12 cellular contexts compared by ENCODE assay signal in the genomic region with DNA sequence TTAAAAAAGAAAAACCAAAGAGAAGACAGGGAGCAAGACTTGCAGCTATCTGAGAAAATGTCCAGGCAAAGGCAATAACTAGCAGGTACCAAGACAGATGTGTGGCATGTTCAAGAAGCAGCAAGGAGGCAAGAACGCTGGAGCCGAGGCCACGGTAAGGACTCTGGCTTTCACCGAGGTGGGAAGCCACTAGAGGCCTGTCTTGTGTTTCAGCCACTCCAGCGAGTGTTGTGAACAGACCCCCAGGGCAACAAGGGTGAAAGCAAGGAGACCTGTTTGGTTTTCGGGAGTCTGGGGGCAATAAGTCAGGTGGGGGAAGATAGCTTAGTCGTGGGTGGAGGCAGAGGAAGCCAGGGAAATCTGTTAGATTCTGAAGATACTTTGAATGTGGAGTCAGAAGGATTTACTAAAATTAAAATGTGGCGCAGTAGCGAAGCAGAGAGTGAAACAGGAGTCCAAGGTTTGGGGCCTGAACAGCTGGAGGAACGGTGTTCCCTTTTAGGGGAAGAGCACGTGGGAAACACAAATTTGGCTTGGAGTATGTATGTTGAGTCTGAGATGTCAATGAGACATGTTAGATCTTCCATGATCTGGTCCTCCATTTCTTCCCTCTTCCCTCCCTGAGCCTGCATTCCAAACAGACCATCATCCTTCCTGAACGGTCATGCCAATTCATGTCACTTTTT. TPM values are rescaled to one million over a fixed set of nuclear protein-coding genes. Genes with fewer than 3 reads are reported as not detected.
DNase-seq lines count a peak whose midpoint lies in the region; ATAC-seq and TF ChIP-seq lines count a peak whose summit lies in the region.
"Had no signal": no experiment of that assay in that cellular context is flagged by ENCODE, and none has a peak within 500 bp of the region (broad histone marks: within the 10 kb centered on the region; RNA-seq: fewer than 3 reads in every experiment).

No MANE protein-coding gene starts in this region.

- no peak overlapping the region for H3K9ac ChIP-seq in endodermal cell (ENCODE audit: extremely low read depth, low read length, poor library complexity, severe bottlenecking)

- intact Hi-C loops in gastrocnemius medialis (cut with DNase I; ENCODE audit: low total_unique reads): loop anchor here (10.0 kb wide), 1 partner anchor 99 kb away; no protein-coding TSS in a partner anchor
- intact Hi-C loops in left cardiac atrium (cut with DNase I): no loop called here
- intact Hi-C loops in right lobe of liver (cut with DNase I): no loop called here

- POLR2A ChIA-PET in CD8-positive, alpha-beta memory T cell (lab: Charles Lee): interaction anchor here (1.0 kb wide), 1 partner anchor 17 kb away, joined by 3 read pairs; no protein-coding TSS in a partner anchor

- in situ Hi-C loops in gastrocnemius medialis (cut with MboI; ENCODE audit: low sequenced_read_pairs in 4 of 4): no loop called here

- TF ChIP-seq POLR2A in gastrocnemius medialis (IDR thresholded peaks at IDR 0.05): no peak
- no peak for TF ChIP-seq POLR2A in right lobe of liver (IDR thresholded peaks at IDR 0.05)

- H3K9me3 Mint-ChIP-seq in CD8-positive, alpha-beta memory T cell: no peaks in the 10 kb centered on the region
- no peaks in the 10 kb centered on the region for H3K9me3 Mint-ChIP-seq in endodermal cell

- peak overlapping the region; percentile 60 to 99 (median 93) for H3K4me3 Mint-ChIP-seq in CD8-positive, alpha-beta memory T cell
- H3K4me3 Mint-ChIP-seq in endodermal cell: no peak overlapping the region

- ATAC-seq in RWPE2 (ENCODE audit: low read depth) (no peak), gastrocnemius medialis (no peak), GM19467 (IDR thresholded peaks at IDR 0.05; ENCODE audit: unreplicated experiment) (no peak), left cardiac atrium (no peak), right lobe of liver (no peak)

- H3K9me3 ChIP-seq in CD8-positive, alpha-beta memory T cell (ENCODE audit: low read length): no peaks in the 10 kb centered on the region
- H3K9me3 ChIP-seq in RWPE2 (ENCODE audit: severe bottlenecking) (no peaks in the 10 kb centered on the region), endodermal cell (ENCODE audit: control insufficient read depth, low read length) (no peaks in the 10 kb centered on the region), gastrocnemius medialis (no peaks in the 10 kb centered on the region), right lobe of liver (no peaks in the 10 kb centered on the region)

- H3K27ac Mint-ChIP-seq in CD8-positive, alpha-beta memory T cell: peak overlapping the region; percentile 66 to 99 (median 90)
- peak overlapping the region; percentile 60 for H3K27ac Mint-ChIP-seq in endodermal cell

- DNase-seq in CD8-positive, alpha-beta memory T cell: no peak
- DNase-seq in RWPE2 (ENCODE audit: low spot score) (no peak), endodermal cell (no peak), gastrocnemius medialis (no peak), left cardiac atrium (no peak), right lobe of liver (no peak)
- DNase-seq: caudate nucleus, DMS 273 treated with DMSO at 0.1 percent for 48 hours, KBM-7, NCI-H2107, T-helper 9 cell had no signal

- H3K4me1 ChIP-seq in CD8-positive, alpha-beta memory T cell (ENCODE audit: insufficient read depth, low read length): peaks cover 85% of the 10 kb centered on the region
- H3K4me1 ChIP-seq in RWPE2 (ENCODE audit: insufficient read depth, poor library complexity, severe bottlenecking) (peaks cover 28% of the 10 kb centered on the region), endodermal cell (ENCODE audit: control insufficient read depth, insufficient read depth, low read length) (peaks cover 32% of the 10 kb centered on the region), gastrocnemius medialis (peaks cover 75 to 77% of the 10 kb centered on the region in 2 donors), right lobe of liver (peaks cover 0 to 20% (median 3%) of the 10 kb centered on the region in 4 donors)

- CTCF ChIA-PET in CD8-positive, alpha-beta memory T cell (lab: Charles Lee): interaction anchor here (1.1 kb wide), 1 partner anchor 18 kb away, joined by 4 read pairs; no protein-coding TSS in a partner anchor

- TF ChIP-seq CTCF in RWPE2 (IDR thresholded peaks at IDR 0.05; ENCODE audit: poor library complexity, severe bottlenecking): no peak
- TF ChIP-seq CTCF in endodermal cell (conservative IDR thresholded peaks at IDR 0.05): no peak
- no peak for TF ChIP-seq CTCF in gastrocnemius medialis (IDR thresholded peaks at IDR 0.05 in 4 of 5, conservative IDR thresholded peaks at IDR 0.05 in 1 of 5)
- TF ChIP-seq CTCF in right lobe of liver (IDR thresholded peaks at IDR 0.05): no peak

- WGBS in endodermal cell (ENCODE audit: insufficient coverage in 1 of 2, insufficient read length in 1 of 2), 2 experiments: 89 to 91% methylated on average over 10 to 12 of the region's 12 CpGs
- WGBS in right lobe of liver (ENCODE audit: insufficient coverage, low coverage, low lambda C conversion rate, missing lambda C conversion rate): 79% methylated on average over 12 of the region's 12 CpGs

- H3K36me3 Mint-ChIP-seq in CD8-positive, alpha-beta memory T cell: peaks cover 10 to 78% (median 20%) of the 10 kb centered on the region in 3 donors
- peaks cover 68% of the 10 kb centered on the region for H3K36me3 Mint-ChIP-seq in endodermal cell (ENCODE audit: low read depth)

- no peak overlapping the region for H3K4me3 ChIP-seq in CD8-positive, alpha-beta memory T cell (ENCODE audit: low read length)
- H3K4me3 ChIP-seq in RWPE2 (ENCODE audit: severe bottlenecking) (no peak overlapping the region), endodermal cell (ENCODE audit: low read length) (peak overlapping the region; percentile 87), gastrocnemius medialis (no peak overlapping the region), right lobe of liver (no peak overlapping the region)

- H3K36me3 ChIP-seq in CD8-positive, alpha-beta memory T cell (ENCODE audit: insufficient read depth, low read length): peaks cover 59% of the 10 kb centered on the region
- H3K36me3 ChIP-seq in RWPE2 (ENCODE audit: low read depth) (peaks cover 73% of the 10 kb centered on the region), endodermal cell (ENCODE audit: control insufficient read depth, insufficient read depth, low read length) (peaks cover 73% of the 10 kb centered on the region), gastrocnemius medialis (peaks cover 0 to 21% of the 10 kb centered on the region in 2 donors), right lobe of liver (peaks cover 0 to 31% (median 17%) of the 10 kb centered on the region in 4 donors)

- H3K27me3 Mint-ChIP-seq in CD8-positive, alpha-beta memory T cell: no peaks in the 10 kb centered on the region
- no peaks in the 10 kb centered on the region for H3K27me3 Mint-ChIP-seq in endodermal cell (ENCODE audit: insufficient read depth)

- H3K27ac ChIP-seq in CD8-positive, alpha-beta memory T cell (ENCODE audit: low read depth, low read length): no peak overlapping the region
- H3K27ac ChIP-seq in RWPE2 (ENCODE audit: poor library complexity, severe bottlenecking) (peak overlapping the region; percentile 90), endodermal cell (ENCODE audit: low read depth, low read length) (no peak overlapping the region), gastrocnemius medialis (peak overlapping the region; percentile 50 to 99 (median 97)), right lobe of liver (no peak overlapping the region)

- H3K4me1 Mint-ChIP-seq in CD8-positive, alpha-beta memory T cell: peaks cover 85 to 92% (median 92%) of the 10 kb centered on the region in 3 donors
- peaks cover 66% of the 10 kb centered on the region for H3K4me1 Mint-ChIP-seq in endodermal cell

- no peaks in the 10 kb centered on the region for H3K27me3 ChIP-seq in CD8-positive, alpha-beta memory T cell (ENCODE audit: insufficient read depth, low read length, poor library complexity, severe bottlenecking)
- H3K27me3 ChIP-seq in RWPE2 (ENCODE audit: insufficient read depth, poor library complexity, severe bottlenecking) (no peaks in the 10 kb centered on the region), endodermal cell (ENCODE audit: control insufficient read depth, insufficient read depth, low read length, poor library complexity, severe bottlenecking) (no peaks in the 10 kb centered on the region), gastrocnemius medialis (no peaks in the 10 kb centered on the region), right lobe of liver (no peaks in the 10 kb centered on the region)

RNA-seq across cellular contexts. Expression of a gene that starts 3.1 kb away (rescaled TPM):
- 100 to 1,000 TPM; 409 TPM for total RNA-seq in CD8-positive, alpha-beta memory T cell
- polyA plus RNA-seq in CD8-positive, alpha-beta memory T cell: 377 TPM
- total RNA-seq in endodermal cell: 100 to 1,000 TPM; 222 to 345 TPM
- polyA plus RNA-seq in endodermal cell (2013, experiment 1 of 2): 127 TPM
- polyA plus RNA-seq in endodermal cell (2013, experiment 2 of 2): 106 TPM
- 10 to 100 TPM; 57.3 to 84.2 (median 72.7) TPM for total RNA-seq in gastrocnemius medialis
- total RNA-seq in left cardiac atrium: 100 to 1,000 TPM; 206 to 267 TPM
- total RNA-seq in right lobe of liver: 100 to 1,000 TPM in 1 of 6 experiments, 10 to 100 TPM in 5; 65.1 to 149 (median 76.4) TPM

Comparison
In these comparisons a context has a peak if more than half of its experiments do, and no peak if none do; other contexts are left out.
1. H3K27ac ChIP-seq: peak in RWPE2 (single experiment) and gastrocnemius medialis (4 of 4); none in CD8-positive, alpha-beta memory T cell (single experiment), endodermal cell (single experiment) and right lobe of liver (0 of 3).